16 cellular contexts compared by ENCODE assay signal in the genomic region with DNA sequence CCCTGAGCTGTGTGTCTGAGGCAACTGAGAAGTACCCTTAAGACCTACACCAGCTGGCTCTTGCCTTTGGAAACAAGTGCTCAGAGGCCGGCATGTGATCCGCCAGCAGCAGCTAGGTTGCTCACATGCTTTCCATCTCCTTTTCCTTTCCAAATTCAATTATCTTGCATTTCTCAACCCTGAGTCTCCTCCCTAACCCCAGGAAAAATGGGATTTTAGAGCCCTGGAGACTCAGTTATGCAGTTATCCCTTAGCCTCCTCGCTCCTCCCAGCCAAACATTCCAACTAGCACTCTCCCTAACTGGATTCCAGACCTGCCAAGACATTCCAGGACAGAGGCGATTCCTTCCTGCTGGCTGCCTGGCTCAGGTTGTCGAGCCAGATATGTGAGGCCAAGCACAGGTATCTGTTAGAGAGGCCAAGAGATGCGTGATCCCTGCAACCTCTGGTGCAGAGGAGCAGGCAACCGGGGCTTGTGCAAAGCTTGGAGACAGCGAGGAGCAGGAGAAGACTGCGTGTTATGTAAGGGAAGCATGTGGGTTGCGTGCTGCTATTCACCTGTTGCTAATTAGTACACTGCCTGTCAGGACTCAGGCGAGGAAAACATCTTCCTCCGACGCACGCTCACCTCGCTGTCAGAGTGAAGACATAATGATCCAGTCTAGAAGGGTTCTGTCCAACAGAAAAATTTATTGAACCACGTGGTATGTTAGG.
DNase-seq lines count a peak whose midpoint lies in the region; ATAC-seq and TF ChIP-seq lines count a peak whose summit lies in the region.
"Had no signal": no experiment of that assay in that cellular context is flagged by ENCODE, and none has a peak within 500 bp of the region (broad histone marks: within the 10 kb centered on the region; RNA-seq: fewer than 3 reads in every experiment).

No MANE protein-coding gene starts in this region.

- H3K4me3 ChIP-seq in heart right ventricle, result no peak overlapping the region
- H3K4me3 ChIP-seq: body of pancreas, SJSA1 had no signal

- intact Hi-C loops in Right ventricle myocardium superior (cut with DNase I) (no loop called here), cardiac septum (cut with DNase I) (no loop called here), heart right ventricle (cut with DNase I) (loop anchor here in 5 of 10 donors (5.0 to 10.0 kb wide), 3 partner anchors 125 to 185 kb away; a partner anchor contains a TSS)

- WGBS in heart right ventricle, 2 donors, result 76% methylated on average over 16 of the region's 16 CpGs

- H3K36me3 ChIP-seq in heart right ventricle, result no peaks in the 10 kb centered on the region
- H3K36me3 ChIP-seq: SJSA1 had no signal

- no peak for DNase-seq in Right ventricle myocardium superior
- DNase-seq in cardiac septum (ENCODE audit: low spot score), result no peak
- no peak for DNase-seq in heart right ventricle
- no peak for DNase-seq in omental fat pad (ENCODE audit: low spot score)
- DNase-seq in OCI-M2 (lab: John Stamatoyannopoulos, UW; ENCODE audit: unreplicated experiment), result no peak
- no peak for DNase-seq in T-helper 2 cell
- DNase-seq in glomerular visceral epithelial cell (ENCODE audit: extremely low spot score), result no peak
- DNase-seq: ACHN; activated CD4-positive, CD25-positive, alpha-beta regulatory T cell; activated T-cell treated with anti-CD3 and anti-CD28 coated beads, Interleukin-2, amount 50 U/mL, for 24 hours; DMS79 treated with DMSO at 0.1 percent for 48 hours; stimulated activated CD4-positive, alpha-beta T cell treated with anti-CD3 and anti-CD28 coated beads, Interleukin-4, amount 100 ng/mL, for 4 hours had no signal

- ATAC-seq in Right ventricle myocardium superior (ENCODE audit: poor library complexity) (peak; percentile 43), heart right ventricle (peak; percentile 11 to 69 (median 50)), omental fat pad (ENCODE audit: low FRiP score) (peak; percentile 72), GM18505 (IDR thresholded peaks at IDR 0.05; ENCODE audit: unreplicated experiment) (no peak)
- ATAC-seq: body of pancreas had no signal

- TF ChIP-seq CTCF in heart right ventricle (IDR thresholded peaks at IDR 0.05), result no peak
- TF ChIP-seq CTCF in omental fat pad (IDR thresholded peaks at IDR 0.05), result no peak

- H3K27ac ChIP-seq in heart right ventricle, result peak overlapping the region in 1 of 10 donors; percentile 26
- H3K27ac ChIP-seq: body of pancreas, HL-60, SJSA1 had no signal

- no peak for TF ChIP-seq POLR2A in GM18505 (IDR thresholded peaks at IDR 0.05; ENCODE audit: borderline replicate concordance, extremely low read depth, insufficient read depth, insufficient read length)

- no peaks in the 10 kb centered on the region for H3K27me3 ChIP-seq in heart right ventricle
- H3K27me3 ChIP-seq: body of pancreas, SJSA1 had no signal

- H3K4me1 ChIP-seq in heart right ventricle, result peaks cover 0 to 43% (median 14%) of the 10 kb centered on the region in 9 donors
- H3K4me1 ChIP-seq: body of pancreas, SJSA1 had no signal

- H3K9me3 ChIP-seq in heart right ventricle, result peaks cover 0 to 14% (median 5%) of the 10 kb centered on the region in 11 donors
